14 cellular contexts compared by ENCODE assay signal in genomic region chr2:163466583-163466982, GRCh38.
"Had no signal": no experiment of that assay in that cellular context is flagged by ENCODE, and none has a peak within 500 bp of the region (broad histone marks: within the 10 kb centered on the region; RNA-seq: fewer than 3 reads in every experiment).

No MANE protein-coding gene starts in this region.

- ATAC-seq: left cardiac atrium; mucosa of descending colon; naive thymus-derived CD8-positive, alpha-beta T cell had no signal

- H3K27me3 ChIP-seq: neutrophil, stomach had no signal

- H3K9me3 ChIP-seq: mucosa of descending colon, neutrophil, stomach, thoracic aorta had no signal

- H3K27ac ChIP-seq: neutrophil, stomach, thoracic aorta had no signal

- H3K4me3 ChIP-seq: mucosa of descending colon, stomach, thoracic aorta had no signal

- FAIRE-seq: bronchial epithelial cell, frontal cortex had no signal

- H3K36me3 ChIP-seq: neutrophil, stomach, thoracic aorta had no signal

- DNase-seq: activated CD4-positive, alpha-beta T cell treated with anti-CD3 and anti-CD28 coated beads, Interleukin-2, amount 50 U/mL, for 4 hours; activated CD4-positive, CD25-positive, alpha-beta regulatory T cell treated with anti-CD3 and anti-CD28 coated beads, Interleukin-2, amount 50 U/mL, for 72 hours; activated naive CD4-positive, alpha-beta T cell treated with Interleukin-2 at 50 U/mL for 16 hours; activated T-cell treated with anti-CD3 and anti-CD28 coated beads for 4 hours; left cardiac atrium; mucosa of descending colon; naive thymus-derived CD8-positive, alpha-beta T cell; stimulated activated CD4-positive, alpha-beta T cell treated with anti-CD3 and anti-CD28 coated beads, Interleukin-2, amount 100 ng/mL, for 24 hours; stomach; T-helper 9 cell had no signal
